1 cellular context compared by ENCODE assay signal in the genomic region with DNA sequence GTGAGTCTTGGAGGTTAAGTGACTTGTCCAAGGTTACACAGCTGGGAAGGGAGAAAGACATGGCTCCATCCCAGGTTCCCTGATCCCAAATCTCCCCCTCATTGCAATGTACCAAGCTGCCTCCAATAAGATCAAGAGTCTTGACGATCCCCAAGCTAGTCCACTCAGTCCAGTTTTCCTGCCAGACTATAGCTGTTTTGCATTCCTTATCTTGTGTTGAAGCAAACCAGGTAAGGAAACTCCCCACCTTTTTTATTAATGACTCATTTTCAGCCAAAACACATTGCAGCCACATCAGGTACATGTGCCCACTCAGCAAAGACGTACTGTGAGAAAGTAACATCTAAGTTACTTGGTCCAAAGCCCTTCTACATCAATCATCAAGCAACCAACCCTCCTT.
TF ChIP-seq lines count a peak whose summit lies in the region.

No MANE protein-coding gene starts in this region.

TF ChIP-seq in A549, 52 proteins besides CTCF, POLR2A, EP300 and RAD21 (continued from another document):
- TF ChIP-seq ATOH8 (CRISPR knock-in tag; IDR thresholded peaks at IDR 0.05; ENCODE audit: low read depth) (no peak), MAZ (IDR thresholded peaks at IDR 0.05; ENCODE audit: borderline replicate concordance, low read depth, low read length) (no peak), GATA3 (IDR thresholded peaks at IDR 0.05; ENCODE audit: borderline replicate concordance) (peak; percentile 39; the same call in 1 of the 2 replicates), ZSCAN20 (CRISPR knock-in tag; IDR thresholded peaks at IDR 0.05) (no peak), FOXS1 (CRISPR knock-in tag; IDR thresholded peaks at IDR 0.05) (no peak), HDAC2 (IDR thresholded peaks at IDR 0.05) (no peak), CEBPB (IDR thresholded peaks at IDR 0.05) (no peak), MAX (IDR thresholded peaks at IDR 0.05) (peak; percentile 71), RARB (CRISPR knock-in tag; IDR thresholded peaks at IDR 0.05) (no peak), JUNB (IDR thresholded peaks at IDR 0.05) (peak; percentile 33; the same call in 1 of the 2 replicates), CBX2 (IDR thresholded peaks at IDR 0.05; ENCODE audit: borderline replicate concordance, low read depth) (no peak)
- TF ChIP-seq, protein P1, sequence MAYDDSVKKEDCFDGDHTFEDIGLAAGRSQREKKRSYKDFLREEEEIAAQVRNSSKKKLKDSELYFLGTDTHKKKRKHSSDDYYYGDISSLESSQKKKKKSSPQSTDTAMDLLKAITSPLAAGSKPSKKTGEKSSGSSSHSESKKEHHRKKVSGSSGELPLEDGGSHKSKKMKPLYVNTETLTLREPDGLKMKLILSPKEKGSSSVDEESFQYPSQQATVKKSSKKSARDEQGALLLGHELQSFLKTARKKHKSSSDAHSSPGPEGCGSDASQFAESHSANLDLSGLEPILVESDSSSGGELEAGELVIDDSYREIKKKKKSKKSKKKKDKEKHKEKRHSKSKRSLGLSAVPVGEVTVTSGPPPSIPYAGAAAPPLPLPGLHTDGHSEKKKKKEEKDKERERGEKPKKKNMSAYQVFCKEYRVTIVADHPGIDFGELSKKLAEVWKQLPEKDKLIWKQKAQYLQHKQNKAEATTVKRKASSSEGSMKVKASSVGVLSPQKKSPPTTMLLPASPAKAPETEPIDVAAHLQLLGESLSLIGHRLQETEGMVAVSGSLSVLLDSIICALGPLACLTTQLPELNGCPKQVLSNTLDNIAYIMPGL (CRISPR knock-in tag; IDR thresholded peaks at IDR 0.05; ENCODE audit: borderline replicate concordance) = no peak
